In genomic region chr9:128927731-128928411, GRCh38 we compare ENCODE assay signal across 8 cellular contexts. TPM values are rescaled to one million over a fixed set of nuclear protein-coding genes. Genes with fewer than 3 reads are reported as not detected.
DNase-seq lines count a peak whose midpoint lies in the region; ATAC-seq and TF ChIP-seq lines count a peak whose summit lies in the region.

No MANE protein-coding gene starts in this region.

- H3K27ac ChIP-seq in IMR-90 (ENCODE audit: insufficient read depth, low read length) (no peak overlapping the region), SK-N-SH (ENCODE audit: low read depth in 2 of 2, low read length in 1 of 2) (no peak overlapping the region), right atrium auricular region (no peak overlapping the region), smooth muscle cell (ENCODE audit: low read depth) (no peak overlapping the region)

- dilution Hi-C loops in IMR-90 (cut with HindIII; ENCODE audit: low sequenced_read_pairs, unreplicated experiment), result no loop called here

- H4K8ac ChIP-seq in IMR-90 (ENCODE audit: low read depth in 2 of 2, low read length in 2 of 2), result peak overlapping the region in 1 of 2 experiments; percentile 77; a peak in 1 of 4 replicates

- TF ChIP-seq POLR2A in IMR-90 (IDR thresholded peaks at IDR 0.05; ENCODE audit: low read depth, low read length), result peak; percentile 30; the same call in 1 of the 2 replicates

- intact Hi-C loops in IMR-90 (cut with micrococcal nuclease), result loop anchor here (1.0 to 2.0 kb wide), 3 partner anchors 47 to 293 kb away; partner anchors contain the start of gene KYAT1

- no peak overlapping the region for H2BK15ac ChIP-seq in IMR-90 (ENCODE audit: low read depth, low read length)

- no peaks in the 10 kb centered on the region for H3K79me2 ChIP-seq in SK-N-SH (ENCODE audit: insufficient read depth)
- peaks cover 5% of the 10 kb centered on the region for H3K79me2 ChIP-seq in smooth muscle cell (ENCODE audit: low read depth)

- H3K9ac ChIP-seq in IMR-90 (ENCODE audit: low read depth, low read length), result no peak overlapping the region
- H3K9ac ChIP-seq in SK-N-SH, result no peak overlapping the region
- H3K9ac ChIP-seq in smooth muscle cell (ENCODE audit: low read depth), result no peak overlapping the region

- no peak overlapping the region for H4K5ac ChIP-seq in IMR-90 (ENCODE audit: low read depth, low read length)

- no peaks in the 10 kb centered on the region for H3K9me3 ChIP-seq in IMR-90 (ENCODE audit: control insufficient read depth, insufficient read depth, low read length)
- H3K9me3 ChIP-seq in SK-N-SH, result no peaks in the 10 kb centered on the region
- H3K9me3 ChIP-seq in right atrium auricular region, result no peaks in the 10 kb centered on the region
- no peaks in the 10 kb centered on the region for H3K9me3 ChIP-seq in smooth muscle cell (replicated peaks; ENCODE audit: low read depth)

- peak overlapping the region; percentile 47 for H2AK9ac ChIP-seq in IMR-90 (replicated peaks; ENCODE audit: low read depth, low read length, poor library complexity)

- H3F3A ChIP-seq in SK-N-SH (replicated peaks; ENCODE audit: insufficient read depth) (no peaks in the 10 kb centered on the region), smooth muscle cell (ENCODE audit: low read depth) (no peaks in the 10 kb centered on the region)

- H3K4me3 ChIP-seq in IMR-90 (ENCODE audit: insufficient read depth, low read depth, low read length), result no peak overlapping the region
- H3K4me3 ChIP-seq in SK-N-SH (ENCODE audit: low read depth in 2 of 2, low read length in 1 of 2), result no peak overlapping the region; a peak in 1 of 4 replicates
- no peak overlapping the region for H3K4me3 ChIP-seq in right atrium auricular region
- no peak overlapping the region for H3K4me3 ChIP-seq in smooth muscle cell

- no peak overlapping the region for H2BK120ac ChIP-seq in IMR-90 (ENCODE audit: low read depth, low read length)

- in situ Hi-C loops in IMR-90 (cut with MboI; ENCODE audit: low sequenced_read_pairs), result loop anchor here (5.0 kb wide), 1 partner anchor 61 kb away; no protein-coding TSS in a partner anchor

- no peaks in the 10 kb centered on the region for H3K27me3 ChIP-seq in IMR-90 (ENCODE audit: control insufficient read depth, insufficient read depth, low read length)
- H3K27me3 ChIP-seq in SK-N-SH (ENCODE audit: insufficient read depth), result no peaks in the 10 kb centered on the region
- no peaks in the 10 kb centered on the region for H3K27me3 ChIP-seq in right atrium auricular region
- no peaks in the 10 kb centered on the region for H3K27me3 ChIP-seq in smooth muscle cell (ENCODE audit: low read depth)

- no peaks in the 10 kb centered on the region for H3K9me1 ChIP-seq in IMR-90 (ENCODE audit: insufficient read depth, low read length)

- H3K36me3 ChIP-seq in IMR-90 (ENCODE audit: control insufficient read depth, insufficient read depth, low read length), result no peaks in the 10 kb centered on the region
- no peaks in the 10 kb centered on the region for H3K36me3 ChIP-seq in SK-N-SH (replicated peaks in 1 of 2; ENCODE audit: control insufficient read depth in 1 of 2, insufficient read depth in 2 of 2, low read length in 1 of 2)
- no peaks in the 10 kb centered on the region for H3K36me3 ChIP-seq in right atrium auricular region
- no peaks in the 10 kb centered on the region for H3K36me3 ChIP-seq in smooth muscle cell (ENCODE audit: low read depth)

- no peak overlapping the region for H3K18ac ChIP-seq in IMR-90 (ENCODE audit: low read depth, low read length)

- peak overlapping the region; percentile 62 for H2AFZ ChIP-seq in IMR-90 (replicated peaks; ENCODE audit: low read length, poor library complexity)
- H2AFZ ChIP-seq in SK-N-SH (ENCODE audit: low read depth), result peak overlapping the region; percentile 70
- H2AFZ ChIP-seq in smooth muscle cell (ENCODE audit: low read depth), result no peak overlapping the region

- DNase-seq in DMS 273 (lab: John Stamatoyannopoulos, UW; ENCODE audit: unreplicated experiment) (peak; percentile 79), IMR-90 (peak; percentile 47), SK-N-SH (peak; percentile 85), right atrium auricular region (ENCODE audit: low spot score) (no peak), smooth muscle cell (lab: John Stamatoyannopoulos, UW; ENCODE audit: unreplicated experiment) (no peak)
- DNase-seq in activated naive CD8-positive, alpha-beta T cell treated with anti-CD3 and anti-CD28 coated beads, Interleukin-2, amount 50 U/mL, for 16 hours (ENCODE audit: low read depth, low spot score), result peak; percentile 16

- no peak overlapping the region for H3K23ac ChIP-seq in IMR-90 (ENCODE audit: low read depth, low read length)

- POLR2A ChIA-PET in IMR-90 (lab: Charles Lee; ENCODE audit: unreplicated experiment), result no interaction called here
- POLR2A ChIA-PET in SK-N-SH (lab: Yijun Ruan, JAX), result interaction anchor here (0.7 kb wide), 1 partner anchor 45 kb away, joined by 4 read pairs; no protein-coding TSS in a partner anchor

- TF ChIP-seq RAD21 in IMR-90 (IDR thresholded peaks at IDR 0.05; ENCODE audit: low read length), result peak; percentile 93
- TF ChIP-seq RAD21 in SK-N-SH (IDR thresholded peaks at IDR 0.05; ENCODE audit: low read length), result peak; percentile 89

- H3K4me2 ChIP-seq in IMR-90 (ENCODE audit: low read depth, low read length) (no peak overlapping the region), SK-N-SH (no peak overlapping the region), smooth muscle cell (no peak overlapping the region)

- H3K4ac ChIP-seq in IMR-90 (ENCODE audit: low read depth, low read length), result no peak overlapping the region

- H4K91ac ChIP-seq in IMR-90 (ENCODE audit: insufficient read depth, low read depth, low read length), result no peak overlapping the region

- no peak overlapping the region for H2BK5ac ChIP-seq in IMR-90 (ENCODE audit: low read depth, low read length, poor library complexity, severe bottlenecking)

- H3K4me1 ChIP-seq in IMR-90 (ENCODE audit: control insufficient read depth, insufficient read depth, low read length) (no peaks in the 10 kb centered on the region), SK-N-SH (ENCODE audit: control insufficient read depth in 1 of 2, insufficient read depth in 2 of 2, low read depth in 1 of 2, low read length in 1 of 2) (no peaks in the 10 kb centered on the region; a peak in 1 of 4 replicates), right atrium auricular region (peaks cover 0 to 7% of the 10 kb centered on the region in 2 donors), smooth muscle cell (ENCODE audit: low read depth) (no peaks in the 10 kb centered on the region)

- WGBS in IMR-90 (ENCODE audit: extremely low coverage in 2 of 2, insufficient read length in 1 of 2), 2 experiments, result 19% methylated on average over 6 of the region's 10 CpGs; no CpG with 5 or more reads in 1 of the 2 experiments
- 18% methylated on average over 10 of the region's 10 CpGs for WGBS in SK-N-SH (ENCODE audit: low lambda C conversion rate)
- WGBS in smooth muscle cell (ENCODE audit: low lambda C conversion rate), result 42% methylated on average over 10 of the region's 10 CpGs

- no TSS peak for BruUV-seq in IMR-90 (replicated peaks; lab: Mats Ljungman, UMichigan)

- no peak overlapping the region for H2BK20ac ChIP-seq in IMR-90 (ENCODE audit: low read depth, low read length)

- no peak overlapping the region for H2AK5ac ChIP-seq in IMR-90 (ENCODE audit: low read depth, low read length)

- no peak overlapping the region for H3K56ac ChIP-seq in IMR-90 (ENCODE audit: extremely low read depth, insufficient read depth, low read length)

- TF ChIP-seq CTCF in IMR-90 (conservative IDR thresholded peaks at IDR 0.05; ENCODE audit: low read depth, low read length), result peak; percentile 86
- TF ChIP-seq CTCF in SK-N-SH (IDR thresholded peaks at IDR 0.05), result peak; percentile 91
- TF ChIP-seq CTCF in right atrium auricular region (IDR thresholded peaks at IDR 0.05), result peak; percentile 67 to 90
- peak; percentile 75 for TF ChIP-seq CTCF in smooth muscle cell (IDR thresholded peaks at IDR 0.05; ENCODE audit: borderline replicate concordance, insufficient read depth, poor library complexity, severe bottlenecking)

- no peaks in the 10 kb centered on the region for H3K9me2 ChIP-seq in SK-N-SH

- no peak overlapping the region for H3K14ac ChIP-seq in IMR-90 (replicated peaks; ENCODE audit: low read depth, low read length)

- no peak for TF ChIP-seq EP300 in SK-N-SH (IDR thresholded peaks at IDR 0.05; ENCODE audit: borderline replicate concordance in 1 of 2, low read depth in 1 of 2, low read length in 1 of 2)

- peak; percentile 94 for ATAC-seq in IMR-90 (ENCODE audit: low read depth)
- ATAC-seq in GM21619 (IDR thresholded peaks at IDR 0.05; ENCODE audit: unreplicated experiment), result no peak
- no peak for ATAC-seq in GM21360 (IDR thresholded peaks at IDR 0.05; ENCODE audit: unreplicated experiment)

- H4K20me1 ChIP-seq in IMR-90 (ENCODE audit: insufficient read depth, low read length) (no peaks in the 10 kb centered on the region), SK-N-SH (ENCODE audit: insufficient read depth) (no peaks in the 10 kb centered on the region), smooth muscle cell (ENCODE audit: low read depth) (no peaks in the 10 kb centered on the region)

- H3K79me1 ChIP-seq in IMR-90 (ENCODE audit: low read depth in 1 of 2, low read length in 2 of 2), result no peaks in the 10 kb centered on the region; a peak in 1 of 4 replicates

- CTCF ChIA-PET in IMR-90 (lab: Yijun Ruan, JAX), result interaction anchor here (0.6 to 2.0 kb wide), 12 partner anchors 8 to 99 kb away, joined by 3 to 8 read pairs (median 4); no protein-coding TSS in a partner anchor
- CTCF ChIA-PET in SK-N-SH (lab: Yijun Ruan, JAX), result interaction anchor here (0.6 to 7.1 kb wide), 43 partner anchors 8 to 324 kb away, joined by 3 to 73 read pairs (median 6); partner anchors contain the start of genes ENDOG, KYAT1, LRRC8A and PKN3

RNA-seq across cellular contexts. Expression of gene PHYHD1, which starts 7.1 kb away (rescaled TPM):
- total RNA-seq in IMR-90 (2012; rRNA removed), result 2.2 and 3.3 TPM in 2 replicates
- 8.4 and 10.0 TPM in 2 replicates for polyA plus RNA-seq in IMR-90 (2012; rRNA removed)
- polyA plus RNA-seq in IMR-90 (2012; cell fraction: cytosol; rRNA removed), result 4.2 and 8.4 TPM in 2 replicates
- polyA plus RNA-seq in IMR-90 (2012; cell fraction: nucleus; rRNA removed; ENCODE audit: low replicate concordance), result 18.1 and 18.9 TPM in 2 replicates
- 0.19 TPM in 1 of 2 replicates, not detected in the other for polyA plus RNA-seq in SK-N-SH (2012; rRNA removed)
- polyA plus RNA-seq in SK-N-SH (2012; cell fraction: cytosol; rRNA removed), result not detected in 2 replicates
- 0.26 and 0.49 TPM in 2 replicates for polyA plus RNA-seq in SK-N-SH (2012; cell fraction: nucleus; rRNA removed)
- 10 to 100 TPM; 21.3 to 51.9 TPM for total RNA-seq in right atrium auricular region
- 7.3 and 17.3 TPM in 2 replicates for total RNA-seq in smooth muscle cell
- polyA plus RNA-seq in smooth muscle cell, result 30.5 and 37.6 TPM in 2 replicates

RNA-seq across cellular contexts. Expression of gene DOLK, which starts 19.5 kb away (rescaled TPM):
- 26.4 and 30.8 TPM in 2 replicates for total RNA-seq in IMR-90 (2012; rRNA removed)
- polyA plus RNA-seq in IMR-90 (2012; rRNA removed), result 23.2 and 25.4 TPM in 2 replicates
- polyA plus RNA-seq in IMR-90 (2012; cell fraction: cytosol; rRNA removed), result 17.5 and 30.4 TPM in 2 replicates
- 9.8 and 10.4 TPM in 2 replicates for polyA plus RNA-seq in IMR-90 (2012; cell fraction: nucleus; rRNA removed; ENCODE audit: low replicate concordance)
- 23.1 and 31.7 TPM in 2 replicates for polyA plus RNA-seq in SK-N-SH (2012; rRNA removed)
- 15.8 and 23.1 TPM in 2 replicates for polyA plus RNA-seq in SK-N-SH (2012; cell fraction: cytosol; rRNA removed)
- polyA plus RNA-seq in SK-N-SH (2012; cell fraction: nucleus; rRNA removed), result 12.1 and 15.0 TPM in 2 replicates
- total RNA-seq in right atrium auricular region, result 10 to 100 TPM; 13.9 to 14.4 TPM
- total RNA-seq in smooth muscle cell, result 14.1 and 18.7 TPM in 2 replicates
- 26.2 and 31.3 TPM in 2 replicates for polyA plus RNA-seq in smooth muscle cell

RNA-seq across cellular contexts. Expression of gene NUP188, which starts 19.6 kb away (rescaled TPM):
- total RNA-seq in IMR-90 (2012; rRNA removed) (52.5 and 59.1 TPM in 2 replicates), right atrium auricular region (10 to 100 TPM; 23.5 to 26.8 TPM), smooth muscle cell (40.9 and 45.8 TPM in 2 replicates)
- polyA plus RNA-seq in IMR-90 (2012; rRNA removed) (53.0 and 57.0 TPM in 2 replicates), SK-N-SH (2012; rRNA removed) (41.5 and 49.5 TPM in 2 replicates), smooth muscle cell (27.5 and 31.9 TPM in 2 replicates)
- 30.5 and 31.3 TPM in 2 replicates for polyA plus RNA-seq in IMR-90 (2012; cell fraction: cytosol; rRNA removed)
- polyA plus RNA-seq in IMR-90 (2012; cell fraction: nucleus; rRNA removed; ENCODE audit: low replicate concordance), result 48.5 and 87.0 TPM in 2 replicates
- polyA plus RNA-seq in SK-N-SH (2012; cell fraction: cytosol; rRNA removed), result 19.7 and 29.6 TPM in 2 replicates
- 74.3 and 77.1 TPM in 2 replicates for polyA plus RNA-seq in SK-N-SH (2012; cell fraction: nucleus; rRNA removed)

RNA-seq across cellular contexts. Expression of gene LRRC8A, which starts 45.9 kb away (rescaled TPM):
- total RNA-seq in IMR-90 (2012; rRNA removed) (42.8 and 45.8 TPM in 2 replicates), right atrium auricular region (10 to 100 TPM; 45.3 to 65.9 TPM), smooth muscle cell (44.9 and 50.1 TPM in 2 replicates)
- polyA plus RNA-seq in IMR-90 (2012; rRNA removed) (60.9 and 71.7 TPM in 2 replicates), SK-N-SH (2012; rRNA removed) (28.6 and 30.4 TPM in 2 replicates), smooth muscle cell (48.6 and 58.3 TPM in 2 replicates)
- 41.2 and 75.7 TPM in 2 replicates for polyA plus RNA-seq in IMR-90 (2012; cell fraction: cytosol; rRNA removed)
- 27.5 and 49.9 TPM in 2 replicates for polyA plus RNA-seq in IMR-90 (2012; cell fraction: nucleus; rRNA removed; ENCODE audit: low replicate concordance)
- 17.5 and 25.6 TPM in 2 replicates for polyA plus RNA-seq in SK-N-SH (2012; cell fraction: cytosol; rRNA removed)
- polyA plus RNA-seq in SK-N-SH (2012; cell fraction: nucleus; rRNA removed), result 20.1 and 21.2 TPM in 2 replicates

RNA-seq across cellular contexts. Expression of gene KYAT1, which starts 46.1 kb away (rescaled TPM):
- 5.8 and 6.8 TPM in 2 replicates for total RNA-seq in IMR-90 (2012; rRNA removed)
- 8.8 and 9.5 TPM in 2 replicates for polyA plus RNA-seq in IMR-90 (2012; rRNA removed)
- polyA plus RNA-seq in IMR-90 (2012; cell fraction: cytosol; rRNA removed), result 6.3 and 7.8 TPM in 2 replicates
- polyA plus RNA-seq in IMR-90 (2012; cell fraction: nucleus; rRNA removed; ENCODE audit: low replicate concordance), result 23.1 and 33.9 TPM in 2 replicates
- polyA plus RNA-seq in SK-N-SH (2012; rRNA removed), result 9.4 and 13.3 TPM in 2 replicates
- polyA plus RNA-seq in SK-N-SH (2012; cell fraction: cytosol; rRNA removed), result 5.8 and 7.4 TPM in 2 replicates
- polyA plus RNA-seq in SK-N-SH (2012; cell fraction: nucleus; rRNA removed), result 44.4 and 51.5 TPM in 2 replicates
- 10 to 100 TPM; 10.1 to 15.1 TPM for total RNA-seq in right atrium auricular region
- 3.1 and 10.2 TPM in 2 replicates for total RNA-seq in smooth muscle cell
- 7.7 and 9.3 TPM in 2 replicates for polyA plus RNA-seq in smooth muscle cell

Comparison
In these comparisons a context has a peak if more than half of its experiments do, and no peak if none do; other contexts are left out.
1. DNase-seq: peak in DMS 273 (single experiment), IMR-90 (single experiment), SK-N-SH (single experiment) and activated naive CD8-positive, alpha-beta T cell treated with anti-CD3 and anti-CD28 coated beads, Interleukin-2, amount 50 U/mL, for 16 hours (single experiment); none in right atrium auricular region (single experiment) and smooth muscle cell (single experiment).
2. Peak in every context shown above with its lines, with median percentiles within 50 percentile points of each other: CTCF ChIP-seq.